9 cellular contexts compared by ENCODE assay signal in genomic region chr6:16681260-16681873, GRCh38.
A peak's percentile ranks its signal among the peaks of the same experiment; 100 is the strongest.
DNase-seq lines count a peak whose midpoint lies in the region; ATAC-seq, FAIRE-seq and TF ChIP-seq lines count a peak whose summit lies in the region.
"Had no signal": no experiment of that assay in that cellular context is flagged by ENCODE, and none has a peak within 500 bp of the region (broad histone marks: within the 10 kb centered on the region; RNA-seq: fewer than 3 reads in every experiment).

No MANE protein-coding gene starts in this region.

- H3K9me3 ChIP-seq in adrenal gland (replicated peaks in 1 of 3), result no peaks in the 10 kb centered on the region
- H3K9me3 ChIP-seq in HepG2 (ENCODE audit: low read length), result no peaks in the 10 kb centered on the region

- H3K27me3 Mint-ChIP-seq in stimulated activated naive CD8-positive, alpha-beta T cell treated with anti-CD3 and anti-CD28 coated beads, Interleukin-15, amount 100 ng/mL, for 72 hours, result no peaks in the 10 kb centered on the region

- H3K4me1 ChIP-seq in adrenal gland (replicated peaks in 1 of 2), result peaks cover 16 to 41% of the 10 kb centered on the region in 2 donors
- H3K4me1 ChIP-seq in HepG2 (ENCODE audit: insufficient read depth, low read length), result peaks cover 82% of the 10 kb centered on the region

- no TSS peak for BruUV-seq in HepG2 (replicated peaks; lab: Mats Ljungman, UMichigan)

- H3K79me2 ChIP-seq in HepG2 (ENCODE audit: insufficient read depth, low read length), result peaks cover 20% of the 10 kb centered on the region

- H3K27ac ChIP-seq in adrenal gland (peak overlapping the region in 3 of 5 donors; percentile 22 to 46 (median 45)), HepG2 (ENCODE audit: extremely low read length, insufficient read depth, low read length) (peak overlapping the region; percentile 58)

- no peaks in the 10 kb centered on the region for H3K36me3 ChIP-seq in adrenal gland (replicated peaks in 1 of 2)
- peaks cover 0 to 4% of the 10 kb centered on the region in 2 experiments; a peak in 1 of 5 replicates for H3K36me3 ChIP-seq in HepG2 (replicated peaks in 1 of 2; ENCODE audit: control insufficient read depth in 1 of 2, insufficient read depth in 2 of 2, low read length in 2 of 2)

- H3K27me3 ChIP-seq in adrenal gland (no peaks in the 10 kb centered on the region), HepG2 (ENCODE audit: control insufficient read depth in 1 of 2, insufficient read depth in 2 of 2, low read length in 2 of 2) (no peaks in the 10 kb centered on the region)

- H2AFZ ChIP-seq in HepG2 (ENCODE audit: low read length), result no peak overlapping the region

- DNase-seq in AG09309 (ENCODE audit: low read depth) (peak; percentile 83), HTR-8/SVneo (ENCODE audit: insufficient read length, low spot score) (peak; percentile 57), adrenal gland (no peak), HepG2 (ENCODE audit: low spot score) (peak; percentile 94), DMS79 (lab: John Stamatoyannopoulos, UW) (no peak)
- no peak for DNase-seq in stimulated activated naive CD8-positive, alpha-beta T cell treated with anti-CD3 and anti-CD28 coated beads, Interleukin-15, amount 100 ng/mL, for 72 hours
- DNase-seq: NCI-H2227 treated with DMSO at 0.1 percent for 48 hours had no signal

- intact Hi-C loops in adrenal gland (cut with DNase I), result no loop called here
- intact Hi-C loops in HepG2 (cut with micrococcal nuclease; ENCODE audit: unreplicated experiment), result loop anchor here (5.0 kb wide), 2 partner anchors 81 to 94 kb away; partner anchors contain the start of gene ATXN1

- TF ChIP-seq RAD21 in HepG2 (CRISPR knock-in tag; IDR thresholded peaks at IDR 0.05), result no peak

- peak overlapping the region; percentile 31 for H3K4me2 ChIP-seq in HepG2 (ENCODE audit: low read depth, low read length)

- in situ Hi-C loops in HepG2 (cut with HindIII; ENCODE audit: extremely low pct_ligation_motif_present, low pct_unique_long_range_greater_than_20kb), result no loop called here

- H3K27ac Mint-ChIP-seq in stimulated activated naive CD8-positive, alpha-beta T cell treated with anti-CD3 and anti-CD28 coated beads, Interleukin-15, amount 100 ng/mL, for 72 hours, result peak overlapping the region in 1 of 2 donors; percentile 20

- H3K4me3 Mint-ChIP-seq in stimulated activated naive CD8-positive, alpha-beta T cell treated with anti-CD3 and anti-CD28 coated beads, Interleukin-15, amount 100 ng/mL, for 72 hours, result no peak overlapping the region

- ATAC-seq in HepG2 (peak; percentile 73), GM18511 (IDR thresholded peaks at IDR 0.05; ENCODE audit: unreplicated experiment) (no peak), HG02571 (IDR thresholded peaks at IDR 0.05; ENCODE audit: unreplicated experiment) (no peak)
- ATAC-seq in stimulated activated naive CD8-positive, alpha-beta T cell treated with anti-CD3 and anti-CD28 coated beads, Interleukin-15, amount 100 ng/mL, for 72 hours, result no peak

- 71 to 88% (median 77%) methylated on average over 8 of the region's 8 CpGs for WGBS in adrenal gland, 4 donors
- WGBS in HepG2 (ENCODE audit: low lambda C conversion rate), result 83% methylated on average over 8 of the region's 8 CpGs

- TF ChIP-seq EP300 in HepG2 (IDR thresholded peaks at IDR 0.05; ENCODE audit: low read depth in 2 of 2, low read length in 2 of 2) (peak; percentile 37 to 90; a peak in 3 of 4 replicates), HepG2 (CRISPR knock-in tag; IDR thresholded peaks at IDR 0.05; ENCODE audit: borderline replicate concordance) (peak; percentile 87)

- CTCF ChIA-PET in HepG2 (lab: Yijun Ruan, JAX; ENCODE audit: low intra/inter-chr PET ratio, low total read pairs), result no interaction called here

- no peak overlapping the region for H3K9ac ChIP-seq in HepG2 (ENCODE audit: insufficient read depth, low read depth, low read length)

- H3K9me3 Mint-ChIP-seq in stimulated activated naive CD8-positive, alpha-beta T cell treated with anti-CD3 and anti-CD28 coated beads, Interleukin-15, amount 100 ng/mL, for 72 hours, result peaks cover 0 to 5% of the 10 kb centered on the region in 2 donors

- H3K4me1 Mint-ChIP-seq in stimulated activated naive CD8-positive, alpha-beta T cell treated with anti-CD3 and anti-CD28 coated beads, Interleukin-15, amount 100 ng/mL, for 72 hours, result peaks cover 82% of the 10 kb centered on the region

- TF ChIP-seq CTCF in AG09309 (IDR thresholded peaks at IDR 0.05; ENCODE audit: control insufficient read depth, insufficient read depth, low read depth, low read length, missing control alignments) (no peak), adrenal gland (IDR thresholded peaks at IDR 0.05) (no peak), HepG2 (CRISPR knock-in tag; IDR thresholded peaks at IDR 0.05) (no peak)

- peak in 1 of 2 donors; percentile 46 for TF ChIP-seq POLR2A in adrenal gland (IDR thresholded peaks at IDR 0.05)
- TF ChIP-seq POLR2A in HepG2 (IDR thresholded peaks at IDR 0.05; ENCODE audit: insufficient read depth in 1 of 2, low read depth in 2 of 2, low read length in 2 of 2), result no peak

- POLR2A ChIA-PET in HepG2 (lab: Yijun Ruan, JAX), result interaction anchor here (1.0 to 2.8 kb wide), 6 partner anchors 18 to 82 kb away, joined by 3 to 21 read pairs (median 6); partner anchors contain the start of gene ATXN1

- H3K4me3 ChIP-seq in AG09309 (ENCODE audit: control insufficient read depth, low read depth, low read length), result no peak overlapping the region
- no peak overlapping the region for H3K4me3 ChIP-seq in adrenal gland
- H3K4me3 ChIP-seq in HepG2 (replicated peaks in 1 of 3; ENCODE audit: insufficient read depth in 1 of 3, low read depth in 2 of 3, low read length in 3 of 3), result no peak overlapping the region

- FAIRE-seq in HTR-8/SVneo (lab: Jason Lieb, UNC) (peak; percentile 23), HepG2 (lab: Jason Lieb, UNC) (no peak)

- H4K20me1 ChIP-seq in HepG2 (ENCODE audit: insufficient read depth, low read length), result no peaks in the 10 kb centered on the region

TF ChIP-seq in HepG2, 621 proteins besides CTCF, POLR2A, EP300 and RAD21 (continues in another document):
- TF ChIP-seq JUNB (CRISPR knock-in tag; IDR thresholded peaks at IDR 0.05; ENCODE audit: borderline replicate concordance), result peak; percentile 75; the same call in 1 of the 2 replicates
- peak; percentile 54; the same call in 1 of the 2 replicates for TF ChIP-seq KLF6 (CRISPR knock-in tag; IDR thresholded peaks at IDR 0.05)
- no peak for TF ChIP-seq ISX (CRISPR knock-in tag; conservative IDR thresholded peaks at IDR 0.05)
- TF ChIP-seq ARID2 (CRISPR knock-in tag; IDR thresholded peaks at IDR 0.05; ENCODE audit: borderline replicate concordance), result peak; percentile 51; the same call in 1 of the 2 replicates
- TF ChIP-seq ELF3 (CRISPR knock-in tag; IDR thresholded peaks at IDR 0.05), result peak; percentile 58; the same call in 1 of the 2 replicates
- TF ChIP-seq ZBTB38 (CRISPR knock-in tag; IDR thresholded peaks at IDR 0.05), result no peak
- TF ChIP-seq, protein P1, sequence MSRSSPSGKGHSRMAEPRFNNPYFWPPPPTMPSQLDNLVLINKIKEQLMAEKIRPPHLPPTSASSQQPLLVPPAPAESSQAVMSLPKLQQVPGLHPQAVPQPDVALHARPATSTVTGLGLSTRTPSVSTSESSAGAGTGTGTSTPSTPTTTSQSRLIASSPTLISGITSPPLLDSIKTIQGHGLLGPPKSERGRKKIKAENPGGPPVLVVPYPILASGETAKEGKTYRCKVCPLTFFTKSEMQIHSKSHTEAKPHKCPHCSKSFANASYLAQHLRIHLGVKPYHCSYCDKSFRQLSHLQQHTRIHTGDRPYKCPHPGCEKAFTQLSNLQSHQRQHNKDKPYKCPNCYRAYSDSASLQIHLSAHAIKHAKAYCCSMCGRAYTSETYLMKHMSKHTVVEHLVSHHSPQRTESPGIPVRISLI (CRISPR knock-in tag; IDR thresholded peaks at IDR 0.05; ENCODE audit: borderline replicate concordance), result no peak
- peak; percentile 50; the same call in 1 of the 2 replicates for TF ChIP-seq KAT8 (CRISPR knock-in tag; IDR thresholded peaks at IDR 0.05)
- TF ChIP-seq ZKSCAN8 (CRISPR knock-in tag; IDR thresholded peaks at IDR 0.05; ENCODE audit: borderline replicate concordance), result peak; percentile 83; the same call in 1 of the 2 replicates
- TF ChIP-seq TGIF2 (CRISPR knock-in tag; IDR thresholded peaks at IDR 0.05), result no peak
- peak; percentile 95 for TF ChIP-seq CEBPG (CRISPR knock-in tag; IDR thresholded peaks at IDR 0.05)
- no peak for TF ChIP-seq ELK4 (CRISPR knock-in tag; IDR thresholded peaks at IDR 0.05; ENCODE audit: borderline replicate concordance)
- TF ChIP-seq RNF2 (conservative IDR thresholded peaks at IDR 0.05; ENCODE audit: low read depth), result no peak
- TF ChIP-seq NCOR1 (IDR thresholded peaks at IDR 0.05; ENCODE audit: borderline replicate concordance, low read length), result peak; percentile 37; the same call in 1 of the 2 replicates

Comparison
In these comparisons a context has a peak if more than half of its experiments do, and no peak if none do; other contexts are left out.
1. DNase-seq: peak in AG09309 (single experiment), HTR-8/SVneo (single experiment) and HepG2 (single experiment); none in adrenal gland (0 of 7), stimulated activated naive CD8-positive, alpha-beta T cell treated with anti-CD3 and anti-CD28 coated beads, Interleukin-15, amount 100 ng/mL, for 72 hours (0 of 2) and DMS79 (single experiment).